19 cellular contexts compared by ENCODE assay signal in the genomic region with DNA sequence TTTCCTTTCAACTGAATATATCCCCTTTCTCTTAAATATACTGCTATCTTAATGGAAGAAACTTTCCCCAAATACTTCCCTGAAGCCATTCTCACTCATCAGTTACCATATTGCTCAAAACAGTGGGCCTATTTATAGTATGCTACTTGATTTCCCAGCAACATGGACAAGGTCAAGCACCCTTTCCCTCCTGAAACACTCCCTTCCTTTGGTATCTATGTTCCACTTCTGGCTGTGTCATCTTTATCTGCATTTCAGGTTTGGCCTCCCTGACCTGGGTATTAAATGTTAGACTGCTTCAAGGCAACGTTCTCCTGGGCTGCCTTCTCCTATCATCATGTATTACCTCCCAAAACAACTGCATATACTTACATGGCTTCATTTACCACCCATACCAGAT.
DNase-seq lines count a peak whose midpoint lies in the region; ATAC-seq, FAIRE-seq and TF ChIP-seq lines count a peak whose summit lies in the region.
"Had no signal": no experiment of that assay in that cellular context is flagged by ENCODE, and none has a peak within 500 bp of the region (broad histone marks: within the 10 kb centered on the region; RNA-seq: fewer than 3 reads in every experiment).

No MANE protein-coding gene starts in this region.

- no peaks in the 10 kb centered on the region for H3K79me2 ChIP-seq in H9 (ENCODE audit: insufficient read depth, low read length)
- H3K79me2 ChIP-seq in astrocyte (ENCODE audit: insufficient read depth, low read length), result no peaks in the 10 kb centered on the region

- no peak overlapping the region for H4K91ac ChIP-seq in H9 (ENCODE audit: insufficient read length, low read depth, low read length)

- DNase-seq in Right ventricle myocardium inferior (ENCODE audit: missing footprints) (no peak), right atrium auricular region (ENCODE audit: low spot score) (no peak), H9 (no peak), astrocyte (ENCODE audit: low read depth) (no peak), nephron progenitor cell (no peak), pons (ENCODE audit: low spot score) (no peak), NCI-H2196 treated with DMSO at 0.1 percent for 48 hours (lab: John Stamatoyannopoulos, UW; ENCODE audit: unreplicated experiment) (no peak)
- DNase-seq: AML-193, DMS79 treated with DMSO at 0.1 percent for 48 hours, HFFc6, MG63, NCI-H1092 treated with DMSO at 0.1 percent for 48 hours, NCI-H1694, NCI-H748 treated with DMSO at 0.1 percent for 48 hours, PC-3 had no signal

- peaks cover 0 to 13% of the 10 kb centered on the region in 2 donors for H3K4me1 ChIP-seq in right atrium auricular region
- H3K4me1 ChIP-seq in H9 (ENCODE audit: insufficient read depth, low read length), result no peaks in the 10 kb centered on the region
- H3K4me1 ChIP-seq in astrocyte (ENCODE audit: insufficient read depth, low read length), result no peaks in the 10 kb centered on the region

- no peaks in the 10 kb centered on the region for H3K79me1 ChIP-seq in H9 (ENCODE audit: insufficient read depth, low read depth, low read length, poor library complexity, severe bottlenecking)

- no peak overlapping the region for H3K4me2 ChIP-seq in H9 (ENCODE audit: insufficient read depth, insufficient read length, low read length)
- no peak overlapping the region for H3K4me2 ChIP-seq in astrocyte (ENCODE audit: low read length)

- H4K8ac ChIP-seq in H9 (replicated peaks; ENCODE audit: insufficient read length, low read depth, low read length), result no peak overlapping the region

- H4K5ac ChIP-seq in H9 (ENCODE audit: insufficient read length, low read depth, low read length), result no peak overlapping the region

- WGBS in H9 (ENCODE audit: extremely low coverage, insufficient read length, low lambda C conversion rate), result no CpG with 5 or more reads among the region's 1 CpG

- TF ChIP-seq CTCF in right atrium auricular region (IDR thresholded peaks at IDR 0.05) (no peak), H9 (conservative IDR thresholded peaks at IDR 0.05) (no peak), astrocyte (IDR thresholded peaks at IDR 0.05; ENCODE audit: insufficient read depth, low read depth, low read length) (no peak), nephron progenitor cell (IDR thresholded peaks at IDR 0.05) (no peak)

- no peak overlapping the region for H2AK5ac ChIP-seq in H9 (ENCODE audit: insufficient read length, low read length)

- no peak overlapping the region for H3K4ac ChIP-seq in H9 (ENCODE audit: low read depth, low read length)

- H3K9me3 ChIP-seq in right atrium auricular region, result no peaks in the 10 kb centered on the region
- H3K9me3 ChIP-seq in H9 (ENCODE audit: control insufficient read depth, low read depth, low read length), result no peaks in the 10 kb centered on the region
- H3K9me3 ChIP-seq in astrocyte (ENCODE audit: insufficient read depth, low read depth, low read length), result no peaks in the 10 kb centered on the region
- H3K9me3 ChIP-seq: MG63 had no signal

- H3K14ac ChIP-seq in H9 (ENCODE audit: insufficient read depth, low read length), result no peak overlapping the region

- H3K27me3 ChIP-seq in right atrium auricular region (no peaks in the 10 kb centered on the region), H9 (ENCODE audit: insufficient read depth, low read length) (no peaks in the 10 kb centered on the region), astrocyte (ENCODE audit: insufficient read depth, low read length) (no peaks in the 10 kb centered on the region)
- H3K27me3 ChIP-seq: MG63 had no signal

- H3K23me2 ChIP-seq in H9 (ENCODE audit: insufficient read length, low read depth, low read length, poor library complexity, severe bottlenecking), result no peaks in the 10 kb centered on the region

- H4K20me1 ChIP-seq in H9 (ENCODE audit: control insufficient read depth, insufficient read depth, insufficient read length) (no peaks in the 10 kb centered on the region), astrocyte (ENCODE audit: insufficient read depth, low read length) (no peaks in the 10 kb centered on the region)

- H3K23ac ChIP-seq in H9 (ENCODE audit: insufficient read length, low read depth, low read length), result no peak overlapping the region

- H3T11ph ChIP-seq in H9 (ENCODE audit: low read length), result no peak overlapping the region

- H3K36me3 ChIP-seq in right atrium auricular region, result peaks cover 22% of the 10 kb centered on the region
- H3K36me3 ChIP-seq in astrocyte (ENCODE audit: insufficient read depth, low read length), result peaks cover 12% of the 10 kb centered on the region

- H3K4me1 Mint-ChIP-seq in H9, result peaks cover 9 to 10% of the 10 kb centered on the region in 2 experiments
- H3K4me1 Mint-ChIP-seq in astrocyte (ENCODE audit: low read depth, unreplicated experiment), result peaks cover 6% of the 10 kb centered on the region
- peaks cover 10% of the 10 kb centered on the region for H3K4me1 Mint-ChIP-seq in nephron progenitor cell

- H3K4me3 Mint-ChIP-seq in H9 (no peak overlapping the region), astrocyte (ENCODE audit: unreplicated experiment) (no peak overlapping the region), nephron progenitor cell (no peak overlapping the region)
- H3K4me3 Mint-ChIP-seq: HFFc6 had no signal

- H2AFZ ChIP-seq in H9 (ENCODE audit: low read length), result no peak overlapping the region
- no peak overlapping the region for H2AFZ ChIP-seq in astrocyte (ENCODE audit: low read depth, low read length)

- no peak overlapping the region for H2BK15ac ChIP-seq in H9 (ENCODE audit: low read depth, low read length)

- H3K4me3 ChIP-seq in right atrium auricular region (no peak overlapping the region), astrocyte (ENCODE audit: insufficient read depth, low read depth, low read length) (no peak overlapping the region)
- H3K4me3 ChIP-seq: MG63 had no signal

- no peak for FAIRE-seq in astrocyte (lab: Jason Lieb, UNC)
- FAIRE-seq: D721Med, G401.6, H1, HepG2 had no signal

- H3K9me3 Mint-ChIP-seq in H9 (no peaks in the 10 kb centered on the region), astrocyte (ENCODE audit: unreplicated experiment) (no peaks in the 10 kb centered on the region), nephron progenitor cell (no peaks in the 10 kb centered on the region)
- H3K9me3 Mint-ChIP-seq: HFFc6 had no signal

- no peak overlapping the region for H2BK12ac ChIP-seq in H9 (ENCODE audit: insufficient read length, low read depth, low read length)

- H3K27me3 Mint-ChIP-seq in H9 (ENCODE audit: low read depth) (no peaks in the 10 kb centered on the region), astrocyte (ENCODE audit: low read depth, unreplicated experiment) (no peaks in the 10 kb centered on the region), nephron progenitor cell (ENCODE audit: low read depth, poor library complexity) (no peaks in the 10 kb centered on the region)

- peak overlapping the region in 2 of 3 experiments; percentile 4 to 19; a peak in 3 of 7 replicates for H3K27ac Mint-ChIP-seq in H9
- H3K27ac Mint-ChIP-seq in astrocyte (ENCODE audit: unreplicated experiment), result peak overlapping the region; percentile 1
- H3K27ac Mint-ChIP-seq in nephron progenitor cell, result peak overlapping the region; percentile 4
- H3K27ac Mint-ChIP-seq: HFFc6 had no signal

- no peak overlapping the region for H2BK5ac ChIP-seq in H9 (ENCODE audit: insufficient read length, low read length)

- H3K56ac ChIP-seq in H9 (ENCODE audit: insufficient read length, low read depth, low read length), result no peak overlapping the region

- ATAC-seq in Right ventricle myocardium inferior, result peak; percentile 44
- ATAC-seq: HepG2, PC-3 had no signal

- H2BK120ac ChIP-seq in H9 (ENCODE audit: low read depth, low read length, poor library complexity, severe bottlenecking), result no peak overlapping the region

- no peak overlapping the region for H3K27ac ChIP-seq in right atrium auricular region
- H3K27ac ChIP-seq in H9 (ENCODE audit: insufficient read length, low read depth, low read length), result no peak overlapping the region
- H3K27ac ChIP-seq in astrocyte (ENCODE audit: low read depth, low read length), result no peak overlapping the region

- H2BK20ac ChIP-seq in H9 (ENCODE audit: low read depth, low read length, poor library complexity, severe bottlenecking), result no peak overlapping the region

- H3K36me3 Mint-ChIP-seq in H9 (ENCODE audit: insufficient read depth in 1 of 3, low read depth in 3 of 3), result peaks cover 6 to 17% (median 15%) of the 10 kb centered on the region in 3 experiments; a peak in 6 of 7 replicates
- H3K36me3 Mint-ChIP-seq in astrocyte (ENCODE audit: low read depth, unreplicated experiment), result peaks cover 16% of the 10 kb centered on the region
- H3K36me3 Mint-ChIP-seq in nephron progenitor cell (ENCODE audit: low read depth), result peaks cover 47% of the 10 kb centered on the region

- no peak overlapping the region for H3K9ac ChIP-seq in H9 (ENCODE audit: extremely low read depth, insufficient read length, low read length)
- H3K9ac ChIP-seq in astrocyte (ENCODE audit: low read length), result no peak overlapping the region

- H3K18ac ChIP-seq in H9 (ENCODE audit: insufficient read length, low read depth, low read length), result no peak overlapping the region

- intact Hi-C loops in Right ventricle myocardium inferior (cut with DNase I), result loop anchor here (5.0 kb wide), 2 partner anchors 96 to 186 kb away; no protein-coding TSS in a partner anchor
